In genomic region chr7:38177621-38178003, GRCh38 we compare ENCODE assay signal across 1 cellular context.
TF ChIP-seq lines count a peak whose summit lies in the region.

No MANE protein-coding gene starts in this region.

TF ChIP-seq in SK-N-SH treated with all-trans-retinoic acid at 6 μM for 48 hours, 23 proteins besides CTCF, POLR2A, EP300 and RAD21 (continued from another document):
- TF ChIP-seq, protein P1, sequence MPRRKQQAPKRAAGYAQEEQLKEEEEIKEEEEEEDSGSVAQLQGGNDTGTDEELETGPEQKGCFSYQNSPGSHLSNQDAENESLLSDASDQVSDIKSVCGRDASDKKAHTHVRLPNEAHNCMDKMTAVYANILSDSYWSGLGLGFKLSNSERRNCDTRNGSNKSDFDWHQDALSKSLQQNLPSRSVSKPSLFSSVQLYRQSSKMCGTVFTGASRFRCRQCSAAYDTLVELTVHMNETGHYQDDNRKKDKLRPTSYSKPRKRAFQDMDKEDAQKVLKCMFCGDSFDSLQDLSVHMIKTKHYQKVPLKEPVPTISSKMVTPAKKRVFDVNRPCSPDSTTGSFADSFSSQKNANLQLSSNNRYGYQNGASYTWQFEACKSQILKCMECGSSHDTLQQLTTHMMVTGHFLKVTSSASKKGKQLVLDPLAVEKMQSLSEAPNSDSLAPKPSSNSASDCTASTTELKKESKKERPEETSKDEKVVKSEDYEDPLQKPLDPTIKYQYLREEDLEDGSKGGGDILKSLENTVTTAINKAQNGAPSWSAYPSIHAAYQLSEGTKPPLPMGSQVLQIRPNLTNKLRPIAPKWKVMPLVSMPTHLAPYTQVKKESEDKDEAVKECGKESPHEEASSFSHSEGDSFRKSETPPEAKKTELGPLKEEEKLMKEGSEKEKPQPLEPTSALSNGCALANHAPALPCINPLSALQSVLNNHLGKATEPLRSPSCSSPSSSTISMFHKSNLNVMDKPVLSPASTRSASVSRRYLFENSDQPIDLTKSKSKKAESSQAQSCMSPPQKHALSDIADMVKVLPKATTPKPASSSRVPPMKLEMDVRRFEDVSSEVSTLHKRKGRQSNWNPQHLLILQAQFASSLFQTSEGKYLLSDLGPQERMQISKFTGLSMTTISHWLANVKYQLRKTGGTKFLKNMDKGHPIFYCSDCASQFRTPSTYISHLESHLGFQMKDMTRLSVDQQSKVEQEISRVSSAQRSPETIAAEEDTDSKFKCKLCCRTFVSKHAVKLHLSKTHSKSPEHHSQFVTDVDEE (CRISPR knock-in tag; IDR thresholded peaks at IDR 0.05) = no peak
- TF ChIP-seq, protein P2, sequence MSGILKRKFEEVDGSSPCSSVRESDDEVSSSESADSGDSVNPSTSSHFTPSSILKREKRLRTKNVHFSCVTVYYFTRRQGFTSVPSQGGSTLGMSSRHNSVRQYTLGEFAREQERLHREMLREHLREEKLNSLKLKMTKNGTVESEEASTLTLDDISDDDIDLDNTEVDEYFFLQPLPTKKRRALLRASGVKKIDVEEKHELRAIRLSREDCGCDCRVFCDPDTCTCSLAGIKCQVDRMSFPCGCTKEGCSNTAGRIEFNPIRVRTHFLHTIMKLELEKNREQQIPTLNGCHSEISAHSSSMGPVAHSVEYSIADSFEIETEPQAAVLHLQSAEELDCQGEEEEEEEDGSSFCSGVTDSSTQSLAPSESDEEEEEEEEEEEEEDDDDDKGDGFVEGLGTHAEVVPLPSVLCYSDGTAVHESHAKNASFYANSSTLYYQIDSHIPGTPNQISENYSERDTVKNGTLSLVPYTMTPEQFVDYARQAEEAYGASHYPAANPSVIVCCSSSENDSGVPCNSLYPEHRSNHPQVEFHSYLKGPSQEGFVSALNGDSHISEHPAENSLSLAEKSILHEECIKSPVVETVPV (CRISPR knock-in tag; IDR thresholded peaks at IDR 0.05) = peak; percentile 49; the same call in 1 of the 2 replicates
